ENCODE assay signal across 1 cellular context in genomic region chr18:24231773-24232735, GRCh38.
TF ChIP-seq lines count a peak whose summit lies in the region.

No MANE protein-coding gene starts in this region.

TF ChIP-seq in WTC11, 78 proteins besides CTCF, POLR2A, EP300 and RAD21 (continued from another document):
- TF ChIP-seq ARID4B (CRISPR knock-in tag; IDR thresholded peaks at IDR 0.05; ENCODE audit: borderline replicate concordance), result no peak
